11 cellular contexts compared by ENCODE assay signal in genomic region chr18:62877448-62878221, GRCh38.
DNase-seq lines count a peak whose midpoint lies in the region; ATAC-seq and TF ChIP-seq lines count a peak whose summit lies in the region.
"Had no signal": no experiment of that assay in that cellular context is flagged by ENCODE, and none has a peak within 500 bp of the region (broad histone marks: within the 10 kb centered on the region; RNA-seq: fewer than 3 reads in every experiment).

No MANE protein-coding gene starts in this region.

- H3K27me3 ChIP-seq in GM23338 (ENCODE audit: insufficient read depth) (no peaks in the 10 kb centered on the region), Panc1 (ENCODE audit: control insufficient read depth, insufficient read depth, low read length) (no peaks in the 10 kb centered on the region), WERI-Rb-1 (ENCODE audit: insufficient read depth, low read depth, severe bottlenecking) (no peaks in the 10 kb centered on the region)

- CTCF ChIA-PET in Panc1 (lab: Charles Lee): interaction anchor here (0.5 kb wide), 1 partner anchor 162 kb away, joined by 6 read pairs; the partner anchor contains the start of gene PHLPP1

- H3K4me1 ChIP-seq in GM23338 (ENCODE audit: insufficient read depth) (peaks cover 61% of the 10 kb centered on the region), Panc1 (ENCODE audit: control insufficient read depth, insufficient read depth, low read length) (no peaks in the 10 kb centered on the region; the same call in 1 of the 2 replicates)

- peak overlapping the region; percentile 34; the same call in 2 of the 3 replicates for H3K4me3 Mint-ChIP-seq in GM23338
- H3K4me3 Mint-ChIP-seq in progenitor cell of endocrine pancreas (ENCODE audit: low read depth): no peak overlapping the region

- intact Hi-C loops in Panc1 (cut with micrococcal nuclease; ENCODE audit: unreplicated experiment): no loop called here

- no peaks in the 10 kb centered on the region for H3K9me2 ChIP-seq in GM23338 (ENCODE audit: insufficient read depth)

- H3F3A ChIP-seq in GM23338 (replicated peaks; ENCODE audit: low read depth): no peaks in the 10 kb centered on the region

- peaks cover 64% of the 10 kb centered on the region for H3K4me1 Mint-ChIP-seq in GM23338
- H3K4me1 Mint-ChIP-seq in progenitor cell of endocrine pancreas (ENCODE audit: low read depth): peaks cover 27% of the 10 kb centered on the region

- no peaks in the 10 kb centered on the region for H3K9me3 Mint-ChIP-seq in GM23338
- H3K9me3 Mint-ChIP-seq in progenitor cell of endocrine pancreas (ENCODE audit: low read depth): no peaks in the 10 kb centered on the region

- peaks cover 57% of the 10 kb centered on the region for H3K79me2 ChIP-seq in GM23338 (replicated peaks; ENCODE audit: insufficient read depth)

- peaks cover 16% of the 10 kb centered on the region for H3K27me3 Mint-ChIP-seq in GM23338 (ENCODE audit: insufficient read depth, low read depth, poor library complexity)
- H3K27me3 Mint-ChIP-seq in progenitor cell of endocrine pancreas: no peaks in the 10 kb centered on the region

- POLR2A ChIA-PET in Panc1 (lab: Charles Lee): no interaction called here

- no peaks in the 10 kb centered on the region for H3K9me3 ChIP-seq in Panc1 (ENCODE audit: control insufficient read depth, insufficient read depth, low read depth, low read length)
- H3K9me3 ChIP-seq in WERI-Rb-1 (ENCODE audit: severe bottlenecking): no peaks in the 10 kb centered on the region

- no peaks in the 10 kb centered on the region for H4K20me1 ChIP-seq in GM23338 (replicated peaks; ENCODE audit: insufficient read depth)

- peak; percentile 80 for ATAC-seq in GM23338
- no peak for ATAC-seq in Panc1
- ATAC-seq in HG03108 (IDR thresholded peaks at IDR 0.05; ENCODE audit: unreplicated experiment): no peak
- ATAC-seq: GM12878 had no signal

- no TSS peak for BruUV-seq in Panc1 (replicated peaks; lab: Mats Ljungman, UMichigan)

- DNase-seq in GM23338 (ENCODE audit: low spot score) (peak; percentile 97), Panc1 (ENCODE audit: low read depth, low spot score) (no peak), fibroblast of peridontal ligament (ENCODE audit: extremely low read depth) (peak; percentile 77), progenitor cell of endocrine pancreas (ENCODE audit: low spot score, unreplicated experiment) (no peak), COR-L47 (lab: John Stamatoyannopoulos, UW) (no peak), WERI-Rb-1 (no peak)
- DNase-seq in stimulated activated CD4-positive, alpha-beta T cell treated with anti-CD3 and anti-CD28 coated beads, Interleukin-4, amount 100 ng/mL, for 24 hours: no peak
- DNase-seq: activated CD4-positive, alpha-beta T cell treated with anti-CD3 and anti-CD28 coated beads, Interleukin-2, amount 50 U/mL, for 4 hours; stimulated activated naive CD4-positive, alpha-beta T cell had no signal

- H3K27ac Mint-ChIP-seq in GM23338 (peak overlapping the region; percentile 94), progenitor cell of endocrine pancreas (peak overlapping the region; percentile 91)

- peak overlapping the region; percentile 97 for H3K27ac ChIP-seq in GM23338 (ENCODE audit: low read depth)
- peak overlapping the region; percentile 23; the same call in 1 of the 2 replicates for H3K27ac ChIP-seq in Panc1 (ENCODE audit: low read length)
- H3K27ac ChIP-seq in WERI-Rb-1: no peak overlapping the region

- no peak overlapping the region for H2AFZ ChIP-seq in GM23338

- H3K4me3 ChIP-seq in GM23338 (peak overlapping the region; percentile 6), Panc1 (ENCODE audit: low read depth in 2 of 2, low read length in 2 of 2) (no peak overlapping the region), WERI-Rb-1 (ENCODE audit: low read depth, low read length) (no peak overlapping the region)
- H3K4me3 ChIP-seq: GM12878 had no signal

- in situ Hi-C loops in Panc1 (cut with HindIII; ENCODE audit: low pct_unique_long_range_greater_than_20kb, low sequenced_read_pairs): no loop called here

- H3K36me3 ChIP-seq in GM23338 (ENCODE audit: insufficient read depth) (no peaks in the 10 kb centered on the region), Panc1 (ENCODE audit: control insufficient read depth, insufficient read depth, low read length) (no peaks in the 10 kb centered on the region), WERI-Rb-1 (no peaks in the 10 kb centered on the region)

- TF ChIP-seq CTCF in GM23338 (conservative IDR thresholded peaks at IDR 0.05; ENCODE audit: low read depth in 2 of 2): peak in 1 of 2 experiments; percentile 40; a peak in 2 of 4 replicates
- no peak for TF ChIP-seq CTCF in Panc1 (IDR thresholded peaks at IDR 0.05)
- TF ChIP-seq CTCF in progenitor cell of endocrine pancreas (IDR thresholded peaks at IDR 0.05; ENCODE audit: unreplicated experiment): no peak
- TF ChIP-seq CTCF in WERI-Rb-1 (IDR thresholded peaks at IDR 0.05; ENCODE audit: low read depth, low read length): no peak

- H3K36me3 Mint-ChIP-seq in GM23338 (ENCODE audit: low read depth) (peaks cover 18% of the 10 kb centered on the region), progenitor cell of endocrine pancreas (ENCODE audit: insufficient read depth) (peaks cover 2% of the 10 kb centered on the region)

- H3K4me2 ChIP-seq in GM23338: peak overlapping the region; percentile 48

TF ChIP-seq in GM23338, 12 proteins besides CTCF, POLR2A, EP300 and RAD21 (continues in another document):
- TF ChIP-seq ZNF114 (CRISPR knock-in tag; IDR thresholded peaks at IDR 0.05) (no peak), ZNF331 (CRISPR knock-in tag; IDR thresholded peaks at IDR 0.05; ENCODE audit: low read depth) (no peak), REST (IDR thresholded peaks at IDR 0.05; ENCODE audit: unreplicated experiment) (peak; percentile 58), EZH2 (IDR thresholded peaks at IDR 0.05; ENCODE audit: low read depth, unreplicated experiment) (no peak)

Comparison
In these comparisons a context has a peak if more than half of its experiments do, and no peak if none do; other contexts are left out.
1. DNase-seq: peak in GM23338 (single experiment) and fibroblast of peridontal ligament (single experiment); none in Panc1 (single experiment), progenitor cell of endocrine pancreas (single experiment), COR-L47 (single experiment), stimulated activated CD4-positive, alpha-beta T cell treated with anti-CD3 and anti-CD28 coated beads, Interleukin-4, amount 100 ng/mL, for 24 hours (single experiment) and WERI-Rb-1 (single experiment).